Comparison of ENCODE assay signal across 20 cellular contexts in the genomic region with DNA sequence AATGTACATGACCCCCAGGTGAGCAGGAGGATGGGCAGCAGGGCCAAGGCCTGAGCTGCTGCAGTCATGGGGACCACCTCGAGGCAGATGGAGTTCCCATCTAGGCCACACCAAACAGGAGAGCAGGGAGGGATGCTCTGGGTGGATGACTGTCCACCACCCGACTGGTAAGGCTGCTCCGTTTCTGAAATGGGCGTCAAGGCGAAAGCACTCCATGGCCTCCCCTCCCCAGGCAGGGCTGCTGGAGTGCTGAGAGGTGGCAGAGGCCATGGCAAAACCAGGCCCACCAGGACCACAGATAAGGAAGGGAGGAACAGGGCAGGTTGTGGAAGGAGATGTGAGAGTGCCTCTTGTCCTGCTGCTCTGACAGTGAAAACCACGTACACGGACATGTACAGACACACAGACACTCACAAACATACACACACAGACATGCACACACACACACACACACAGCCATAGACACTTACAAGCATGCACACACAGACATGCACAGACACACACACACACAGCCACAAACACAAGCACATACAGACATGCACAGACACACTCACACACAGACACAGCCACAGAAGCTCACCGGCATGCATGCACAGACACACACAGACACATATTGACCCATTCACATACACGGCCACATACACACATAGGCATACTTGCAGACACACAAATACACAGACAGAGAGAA.
DNase-seq lines count a peak whose midpoint lies in the region; ATAC-seq and TF ChIP-seq lines count a peak whose summit lies in the region.
"Had no signal": no experiment of that assay in that cellular context is flagged by ENCODE, and none has a peak within 500 bp of the region (broad histone marks: within the 10 kb centered on the region; RNA-seq: fewer than 3 reads in every experiment).

No MANE protein-coding gene starts in this region.

- peak overlapping the region; percentile 96 for H3K27ac Mint-ChIP-seq in nephron progenitor cell
- H3K27ac Mint-ChIP-seq in CD8-positive, alpha-beta memory T cell: peak overlapping the region in 1 of 8 donors; percentile 74
- H3K27ac Mint-ChIP-seq: activated CD8-positive, alpha-beta memory T cell treated with anti-CD3 and anti-CD28 coated beads, Interleukin-2, amount 10 ng/mL, durations not matched to agents 7 days and 5 days; activated naive CD8-positive, alpha-beta T cell treated with anti-CD3 and anti-CD28 coated beads, Interleukin-2, amount 10 ng/mL, durations not matched to agents 7 days and 5 days had no signal

- H3K4me3 Mint-ChIP-seq in nephron progenitor cell: peak overlapping the region; percentile 57
- no peak overlapping the region for H3K4me3 Mint-ChIP-seq in CD8-positive, alpha-beta memory T cell
- H3K4me3 Mint-ChIP-seq: activated CD8-positive, alpha-beta memory T cell treated with anti-CD3 and anti-CD28 coated beads, Interleukin-2, amount 10 ng/mL, durations not matched to agents 7 days and 5 days; activated naive CD8-positive, alpha-beta T cell treated with anti-CD3 and anti-CD28 coated beads, Interleukin-2, amount 10 ng/mL, durations not matched to agents 7 days and 5 days had no signal

- H3K27ac ChIP-seq in caudate nucleus (ENCODE audit: low read depth, low read length) (peak overlapping the region; percentile 80), uterus (peak overlapping the region; percentile 63 to 96), upper lobe of right lung (no peak overlapping the region)
- no peak overlapping the region for H3K27ac ChIP-seq in CD8-positive, alpha-beta memory T cell (ENCODE audit: low read depth, low read length)
- H3K27ac ChIP-seq: 22Rv1, brain microvascular endothelial cell, neutrophil had no signal

- no peaks in the 10 kb centered on the region for H3K9me3 Mint-ChIP-seq in nephron progenitor cell
- H3K9me3 Mint-ChIP-seq in CD8-positive, alpha-beta memory T cell: peaks cover 0 to 2% (median 0%) of the 10 kb centered on the region in 5 donors
- H3K9me3 Mint-ChIP-seq: activated naive CD8-positive, alpha-beta T cell treated with anti-CD3 and anti-CD28 coated beads, Interleukin-2, amount 10 ng/mL, durations not matched to agents 7 days and 5 days had no signal

- peaks cover 16% of the 10 kb centered on the region for H3K27me3 Mint-ChIP-seq in nephron progenitor cell (ENCODE audit: low read depth, poor library complexity)
- H3K27me3 Mint-ChIP-seq in CD8-positive, alpha-beta memory T cell: peaks cover 20 to 23% of the 10 kb centered on the region in 2 donors

- no peaks in the 10 kb centered on the region for H3K9me3 ChIP-seq in uterus
- no peaks in the 10 kb centered on the region for H3K9me3 ChIP-seq in upper lobe of right lung
- no peaks in the 10 kb centered on the region for H3K9me3 ChIP-seq in CD8-positive, alpha-beta memory T cell (ENCODE audit: low read length)
- H3K9me3 ChIP-seq: neutrophil had no signal

- H3K36me3 Mint-ChIP-seq in nephron progenitor cell (ENCODE audit: low read depth): no peaks in the 10 kb centered on the region
- peaks cover 0 to 1% (median 0%) of the 10 kb centered on the region in 3 donors for H3K36me3 Mint-ChIP-seq in CD8-positive, alpha-beta memory T cell
- H3K36me3 Mint-ChIP-seq: activated CD8-positive, alpha-beta memory T cell treated with anti-CD3 and anti-CD28 coated beads, Interleukin-2, amount 10 ng/mL, durations not matched to agents 7 days and 5 days; activated naive CD8-positive, alpha-beta T cell treated with anti-CD3 and anti-CD28 coated beads, Interleukin-2, amount 10 ng/mL, durations not matched to agents 7 days and 5 days had no signal

- intact Hi-C loops in uterus (cut with DNase I; ENCODE audit: low total_unique reads): no loop called here
- intact Hi-C loops in upper lobe of right lung (cut with DNase I): no loop called here

- H3K4me1 ChIP-seq in uterus (peaks cover 16 to 17% of the 10 kb centered on the region in 2 donors), upper lobe of right lung (peaks cover 14% of the 10 kb centered on the region)
- H3K4me1 ChIP-seq in CD8-positive, alpha-beta memory T cell (ENCODE audit: insufficient read depth, low read length): peaks cover 32% of the 10 kb centered on the region

- no peak overlapping the region for H3K4me3 ChIP-seq in uterus
- H3K4me3 ChIP-seq in upper lobe of right lung: no peak overlapping the region
- no peak overlapping the region for H3K4me3 ChIP-seq in CD8-positive, alpha-beta memory T cell (ENCODE audit: low read length)

- ATAC-seq in upper lobe of right lung: no peak
- ATAC-seq: activated CD8-positive, alpha-beta memory T cell treated with anti-CD3 and anti-CD28 coated beads, Interleukin-2, amount 10 ng/mL, durations not matched to agents 7 days and 5 days had no signal

- peak; percentile 16 for DNase-seq in NCI-H146 (lab: John Stamatoyannopoulos, UW)
- no peak for DNase-seq in NCI-H146 treated with DMSO at 0.1 percent for 48 hours (lab: John Stamatoyannopoulos, UW; ENCODE audit: unreplicated experiment)
- no peak for DNase-seq in caudate nucleus (lab: John Stamatoyannopoulos, UW)
- DNase-seq in nephron progenitor cell: no peak
- DNase-seq in uterus: no peak
- DNase-seq in NCI-H1092 (lab: John Stamatoyannopoulos, UW): no peak
- no peak for DNase-seq in upper lobe of right lung
- DNase-seq in CD8-positive, alpha-beta memory T cell: no peak
- DNase-seq: activated CD4-positive, alpha-beta T cell treated with anti-CD3 and anti-CD28 coated beads for 4 hours; activated CD8-positive, alpha-beta memory T cell treated with anti-CD3 and anti-CD28 coated beads, Interleukin-2, amount 10 ng/mL, durations not matched to agents 7 days and 5 days; activated naive CD8-positive, alpha-beta T cell treated with anti-CD3 and anti-CD28 coated beads, Interleukin-2, amount 10 ng/mL, durations not matched to agents 7 days and 5 days; AML-193; brain microvascular endothelial cell; EL; NCI-H1694; NCI-H345; NK-92 treated with Interleukin-12 subunit alpha and Interleukin-12 subunit beta, amount 100 ng/mL, for 24 hours; stimulated activated CD4-positive, alpha-beta T cell treated with anti-CD3 and anti-CD28 coated beads, Interleukin-15, amount 100 ng/mL, for 24 hours had no signal

- no peak for TF ChIP-seq CTCF in nephron progenitor cell (IDR thresholded peaks at IDR 0.05)
- no peak for TF ChIP-seq CTCF in uterus (IDR thresholded peaks at IDR 0.05)
- TF ChIP-seq CTCF in upper lobe of right lung (IDR thresholded peaks at IDR 0.05): no peak

- H3K4me1 Mint-ChIP-seq in nephron progenitor cell: peaks cover 99% of the 10 kb centered on the region
- peaks cover 18 to 31% (median 25%) of the 10 kb centered on the region in 3 donors for H3K4me1 Mint-ChIP-seq in CD8-positive, alpha-beta memory T cell

- H3K27me3 ChIP-seq in uterus (no peaks in the 10 kb centered on the region), upper lobe of right lung (no peaks in the 10 kb centered on the region)
- H3K27me3 ChIP-seq in CD8-positive, alpha-beta memory T cell (ENCODE audit: insufficient read depth, low read length, poor library complexity, severe bottlenecking): no peaks in the 10 kb centered on the region
- H3K27me3 ChIP-seq: brain microvascular endothelial cell had no signal

- H3K36me3 ChIP-seq in uterus (no peaks in the 10 kb centered on the region), upper lobe of right lung (no peaks in the 10 kb centered on the region)
- no peaks in the 10 kb centered on the region for H3K36me3 ChIP-seq in CD8-positive, alpha-beta memory T cell (ENCODE audit: insufficient read depth, low read length)
- H3K36me3 ChIP-seq: brain microvascular endothelial cell, neutrophil had no signal

- CTCF ChIA-PET in CD8-positive, alpha-beta memory T cell (lab: Charles Lee): no interaction called here

- POLR2A ChIA-PET in CD8-positive, alpha-beta memory T cell (lab: Charles Lee): no interaction called here

- no peak for TF ChIP-seq POLR2A in uterus (IDR thresholded peaks at IDR 0.05)

Comparison
In these comparisons a context has a peak if more than half of its experiments do, and no peak if none do; other contexts are left out.
1. H3K27ac ChIP-seq: peak in caudate nucleus (single experiment) and uterus (2 of 2); none in upper lobe of right lung (single experiment) and CD8-positive, alpha-beta memory T cell (single experiment).